Comparison of ENCODE assay signal across 24 cellular contexts in the genomic region with DNA sequence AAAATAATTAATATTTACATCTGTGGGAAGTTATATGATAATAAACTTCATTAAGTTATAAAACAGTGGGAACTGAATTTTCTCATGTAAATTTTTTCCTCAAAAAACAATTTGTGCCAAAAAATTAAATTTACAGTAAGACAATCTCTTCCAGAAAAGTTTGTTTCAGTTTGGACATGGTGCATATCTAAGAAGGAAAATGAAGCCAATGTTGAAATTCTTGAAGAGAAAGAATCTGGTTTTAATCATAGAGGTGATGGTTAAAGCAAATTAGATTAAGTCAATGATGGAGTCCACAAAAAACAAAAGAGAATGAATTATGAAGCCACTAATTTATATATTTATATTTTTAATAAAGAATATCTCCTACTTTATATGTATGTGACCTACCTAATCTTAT.
"Had no signal": no experiment of that assay in that cellular context is flagged by ENCODE, and none has a peak within 500 bp of the region (broad histone marks: within the 10 kb centered on the region; RNA-seq: fewer than 3 reads in every experiment).

No MANE protein-coding gene starts in this region.

- H3K27me3 ChIP-seq: neural progenitor cell, ovary, right lobe of liver, sigmoid colon, stomach, thyroid gland, tibial nerve, upper lobe of left lung, vagina had no signal

- H3K4me1 ChIP-seq: neural progenitor cell, parathyroid adenoma, psoas muscle, right lobe of liver, sigmoid colon, stomach, thyroid gland, tibial nerve, upper lobe of left lung, vagina had no signal

- DNase-seq: natural killer cell; occipital lobe; ovary; psoas muscle; right cardiac atrium; right lobe of liver; sigmoid colon; small intestine; stimulated activated CD4-positive, alpha-beta T cell treated with anti-CD3 and anti-CD28 coated beads, Interleukin-15, amount 100 ng/mL, for 24 hours; stimulated activated CD4-positive, alpha-beta T cell treated with anti-CD3 and anti-CD28 coated beads, Interleukin-2, amount 100 ng/mL, for 24 hours; stimulated activated CD4-positive, alpha-beta T cell treated with anti-CD3 and anti-CD28 coated beads, Interleukin-2, amount 100 ng/mL, for 48 hours; stimulated activated CD4-positive, alpha-beta T cell treated with anti-CD3 and anti-CD28 coated beads, Interleukin-4, amount 100 ng/mL, for 24 hours; stimulated activated naive B cell treated with anti-CD40 and anti-IgM and Interleukin-4, amounts not matched to agents 10 μg/mL and 1 μg/mL and 100 μg/mL, for 72 hours; stimulated activated naive CD4-positive, alpha-beta T cell treated with Interleukin-2 at 50 U/mL for 16 hours; stomach; thyroid gland; trophoblast cell had no signal

- H3K9me3 ChIP-seq: ovary, right lobe of liver, thoracic aorta, thyroid gland, tibial nerve, upper lobe of left lung, vagina had no signal

- FAIRE-seq: urothelium cell line had no signal

- H3K36me3 ChIP-seq: neural progenitor cell, ovary, right lobe of liver, sigmoid colon, stomach, thoracic aorta, thyroid gland, tibial nerve, upper lobe of left lung, vagina had no signal

- H3K4me3 ChIP-seq: neural progenitor cell, ovary, psoas muscle, right lobe of liver, sigmoid colon, stomach, thoracic aorta, thyroid gland, tibial nerve, upper lobe of left lung, vagina had no signal

- H3K9ac ChIP-seq: neural progenitor cell, parathyroid adenoma had no signal

- H3K27ac ChIP-seq: neural progenitor cell, ovary, parathyroid adenoma, psoas muscle, right lobe of liver, sigmoid colon, stomach, thoracic aorta, thyroid gland, tibial nerve, upper lobe of left lung, vagina had no signal
